Comparison of ENCODE assay signal across 20 cellular contexts in the genomic region with DNA sequence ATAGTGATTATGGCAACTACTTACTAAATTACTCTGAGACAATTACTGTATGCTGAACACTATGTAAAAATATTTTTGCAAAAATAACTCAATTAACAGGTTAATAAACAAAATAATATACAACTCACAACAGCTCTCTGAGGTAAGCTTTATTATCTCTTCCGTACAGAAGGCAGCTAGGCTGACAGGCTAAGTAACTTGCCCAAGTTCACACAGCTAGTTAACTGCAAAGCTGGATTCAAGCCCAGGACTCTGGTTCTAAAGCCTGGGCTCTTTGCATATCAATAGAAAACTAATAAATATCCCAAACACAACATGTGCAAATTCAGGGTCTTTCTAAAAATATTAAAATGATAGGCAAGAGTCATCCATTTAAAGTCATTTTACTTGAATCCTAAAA.
"Had no signal": no experiment of that assay in that cellular context is flagged by ENCODE, and none has a peak within 500 bp of the region (broad histone marks: within the 10 kb centered on the region; RNA-seq: fewer than 3 reads in every experiment).

No MANE protein-coding gene starts in this region.

- H3K36me3 ChIP-seq: neutrophil, right atrium auricular region, sigmoid colon, tibial nerve had no signal

- H3K9me3 Mint-ChIP-seq: endodermal cell; naive thymus-derived CD8-positive, alpha-beta T cell; stimulated activated naive B cell treated with anti-CD40 and anti-IgM and Interleukin-4, amounts not matched to agents 10 μg/mL and 1 μg/mL and 100 μg/mL, for 72 hours; stimulated activated naive CD8-positive, alpha-beta T cell treated with anti-CD3 and anti-CD28 coated beads, Interleukin-15, amount 100 ng/mL, for 72 hours had no signal

- H3K4me1 Mint-ChIP-seq: stimulated activated naive B cell treated with anti-CD40 and anti-IgM and Interleukin-4, amounts not matched to agents 10 μg/mL and 1 μg/mL and 100 μg/mL, for 72 hours; stimulated activated naive CD8-positive, alpha-beta T cell treated with anti-CD3 and anti-CD28 coated beads, Interleukin-15, amount 100 ng/mL, for 72 hours had no signal

- H3K9me3 ChIP-seq: mucosa of descending colon, neutrophil, right atrium auricular region, sigmoid colon, testis, tibial nerve had no signal

- H3K27me3 ChIP-seq: neutrophil, right atrium auricular region, sigmoid colon, testis, tibial nerve had no signal

- H3K4me1 ChIP-seq: right atrium auricular region, sigmoid colon, testis, tibial nerve had no signal

- DNase-seq: effector CD4-positive, alpha-beta T cell; endodermal cell; foreskin melanocyte; head of caudate nucleus; hippocampal formation; kidney glomerular epithelial cell; mucosa of descending colon; naive thymus-derived CD8-positive, alpha-beta T cell; posterior cingulate gyrus; sigmoid colon; stimulated activated CD4-positive, alpha-beta T cell treated with anti-CD3 and anti-CD28 coated beads, Interleukin-2, amount 100 ng/mL, for 24 hours; stimulated activated CD4-positive, alpha-beta T cell treated with anti-CD3 and anti-CD28 coated beads, Interleukin-4, amount 100 ng/mL, for 4 hours; stimulated activated naive B cell treated with anti-CD40 and anti-IgM and Interleukin-4, amounts not matched to agents 10 μg/mL and 1 μg/mL and 100 μg/mL, for 72 hours; stimulated activated naive CD8-positive, alpha-beta T cell treated with anti-CD3 and anti-CD28 coated beads, Interleukin-15, amount 100 ng/mL, for 72 hours; testis had no signal

- H3K4me3 ChIP-seq: coronary artery, mucosa of descending colon, right atrium auricular region, sigmoid colon, skin epidermis, testis, tibial nerve had no signal

- H3K27me3 Mint-ChIP-seq: naive thymus-derived CD8-positive, alpha-beta T cell; stimulated activated naive B cell treated with anti-CD40 and anti-IgM and Interleukin-4, amounts not matched to agents 10 μg/mL and 1 μg/mL and 100 μg/mL, for 72 hours; stimulated activated naive CD8-positive, alpha-beta T cell treated with anti-CD3 and anti-CD28 coated beads, Interleukin-15, amount 100 ng/mL, for 72 hours had no signal

- ATAC-seq: mucosa of descending colon; naive thymus-derived CD8-positive, alpha-beta T cell; stimulated activated naive B cell treated with anti-CD40 and anti-IgM and Interleukin-4, amounts not matched to agents 10 μg/mL and 1 μg/mL and 100 μg/mL, for 72 hours; stimulated activated naive CD8-positive, alpha-beta T cell treated with anti-CD3 and anti-CD28 coated beads, Interleukin-15, amount 100 ng/mL, for 72 hours had no signal

- H3K4me3 Mint-ChIP-seq: endodermal cell; naive thymus-derived CD8-positive, alpha-beta T cell; stimulated activated naive B cell treated with anti-CD40 and anti-IgM and Interleukin-4, amounts not matched to agents 10 μg/mL and 1 μg/mL and 100 μg/mL, for 72 hours; stimulated activated naive CD8-positive, alpha-beta T cell treated with anti-CD3 and anti-CD28 coated beads, Interleukin-15, amount 100 ng/mL, for 72 hours had no signal

- H3K27ac Mint-ChIP-seq: endodermal cell; stimulated activated naive CD8-positive, alpha-beta T cell treated with anti-CD3 and anti-CD28 coated beads, Interleukin-15, amount 100 ng/mL, for 72 hours had no signal

- H3K27ac ChIP-seq: coronary artery, neutrophil, right atrium auricular region, sigmoid colon, skin epidermis, testis, tibial nerve had no signal
